In the genomic region with DNA sequence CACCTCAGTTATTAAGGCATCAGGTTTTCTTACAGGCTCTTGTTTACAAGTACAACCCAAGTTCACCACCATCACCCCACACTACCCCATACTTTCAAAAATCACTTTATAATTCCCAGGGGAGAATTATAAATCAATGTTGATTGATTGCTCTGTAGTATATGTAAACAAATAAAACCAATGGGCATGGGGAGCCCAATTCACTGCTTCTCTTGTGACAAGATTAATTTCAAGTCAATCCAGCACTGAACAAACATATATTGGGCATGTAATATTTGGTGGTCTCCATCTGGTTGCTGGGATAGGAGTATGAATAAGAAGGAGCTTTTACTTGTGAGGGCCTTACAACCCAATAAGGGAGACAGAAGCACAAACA, we compare ENCODE assay signal across 23 cellular contexts.
A peak's percentile ranks its signal among the peaks of the same experiment; 100 is the strongest.
DNase-seq lines count a peak whose midpoint lies in the region; ATAC-seq and TF ChIP-seq lines count a peak whose summit lies in the region.
"Had no signal": no experiment of that assay in that cellular context is flagged by ENCODE, and none has a peak within 500 bp of the region (broad histone marks: within the 10 kb centered on the region; RNA-seq: fewer than 3 reads in every experiment).

No MANE protein-coding gene starts in this region.

- H3K27ac ChIP-seq in PC-9 (peak overlapping the region; percentile 84), epithelial cell of prostate (peak overlapping the region; percentile 82), skeletal muscle tissue (ENCODE audit: low read depth, low read length) (peak overlapping the region; percentile 75)
- H3K27ac ChIP-seq in naive thymus-derived CD4-positive, alpha-beta T cell (ENCODE audit: low read depth, low read length): no peak overlapping the region
- H3K27ac ChIP-seq: BLaER1, GM23248 had no signal

- peak overlapping the region; percentile 22; the same call in 1 of the 2 replicates for H3K4me3 ChIP-seq in PC-9
- no peak overlapping the region for H3K4me3 ChIP-seq in skeletal muscle tissue (ENCODE audit: low read length in 3 of 3)
- no peak overlapping the region for H3K4me3 ChIP-seq in naive thymus-derived CD4-positive, alpha-beta T cell (ENCODE audit: low read length)
- H3K4me3 ChIP-seq: BLaER1, GM23248, mucosa of descending colon had no signal

- H3K9me3 Mint-ChIP-seq in naive thymus-derived CD4-positive, alpha-beta T cell: peaks cover 0 to 8% (median 0%) of the 10 kb centered on the region in 11 donors
- H3K9me3 Mint-ChIP-seq: nephron; stimulated activated naive CD8-positive, alpha-beta T cell treated with anti-CD3 and anti-CD28 coated beads, Interleukin-15, amount 100 ng/mL, for 72 hours had no signal

- BruUV-seq in PC-9 (replicated peaks; lab: Mats Ljungman, UMichigan): no TSS peak

- H3K9me3 ChIP-seq in PC-9 (ENCODE audit: insufficient read depth, low read depth): no peaks in the 10 kb centered on the region; the same call in 1 of the 2 replicates
- no peaks in the 10 kb centered on the region for H3K9me3 ChIP-seq in skeletal muscle tissue (ENCODE audit: control insufficient read depth in 3 of 3, low read length in 3 of 3)
- H3K9me3 ChIP-seq in naive thymus-derived CD4-positive, alpha-beta T cell (ENCODE audit: control insufficient read depth in 2 of 3, low read length in 3 of 3): no peaks in the 10 kb centered on the region
- H3K9me3 ChIP-seq: BLaER1, mucosa of descending colon had no signal

- H3K27me3 Mint-ChIP-seq in naive thymus-derived CD4-positive, alpha-beta T cell: no peaks in the 10 kb centered on the region
- H3K27me3 Mint-ChIP-seq: stimulated activated naive CD8-positive, alpha-beta T cell treated with anti-CD3 and anti-CD28 coated beads, Interleukin-15, amount 100 ng/mL, for 72 hours had no signal

- no peaks in the 10 kb centered on the region for H3K36me3 Mint-ChIP-seq in naive thymus-derived CD4-positive, alpha-beta T cell

- DNase-seq in HEK293T (ENCODE audit: extremely low spot score) (no peak), PC-9 (no peak), epithelial cell of prostate (ENCODE audit: low read depth, low spot score) (no peak), posterior vena cava (ENCODE audit: low spot score) (no peak)
- no peak for DNase-seq in naive thymus-derived CD4-positive, alpha-beta T cell
- DNase-seq: activated CD4-positive, alpha-beta T cell treated with anti-CD3 and anti-CD28 coated beads, Interleukin-2, amount 50 U/mL, for 4 hours; activated T-cell treated with anti-CD3 and anti-CD28 coated beads, Interleukin-2, amount 50 U/mL, for 48 hours; GM23248; hypothalamus; left colon; mucosa of descending colon; NCI-H1436 treated with DMSO at 0.1 percent for 48 hours; NCI-H510A; NK-92 treated with Interleukin-12 subunit alpha and Interleukin-12 subunit beta, amount 100 ng/mL, for 24 hours; Right ventricle myocardium superior; stimulated activated CD8-positive, alpha-beta memory T cell treated with anti-CD3 and anti-CD28 coated beads, Interleukin-4, amount 100 ng/mL, for 48 hours; stimulated activated naive CD8-positive, alpha-beta T cell treated with anti-CD3 and anti-CD28 coated beads, Interleukin-15, amount 100 ng/mL, for 72 hours; T-helper 2 cell had no signal

- peaks cover 28% of the 10 kb centered on the region for H3F3A ChIP-seq in PC-9 (ENCODE audit: insufficient read depth, low read depth)

- no peaks in the 10 kb centered on the region; the same call in 1 of the 2 replicates for H3K9me2 ChIP-seq in PC-9 (ENCODE audit: insufficient read depth)

- POLR2A ChIA-PET in HEK293T (lab: Yijun Ruan, JAX) (no interaction called here), PC-9 (lab: Charles Lee; ENCODE audit: unreplicated experiment) (interaction anchor here (0.7 kb wide), 1 partner anchor 31 kb away, joined by 3 read pairs; no protein-coding TSS in a partner anchor)
- POLR2A ChIA-PET in naive thymus-derived CD4-positive, alpha-beta T cell (lab: Charles Lee): no interaction called here

- H3K9ac ChIP-seq in skeletal muscle tissue (ENCODE audit: low read depth in 1 of 3, low read length in 3 of 3): no peak overlapping the region
- H3K9ac ChIP-seq: BLaER1, GM23248 had no signal

- H3K79me2 ChIP-seq in PC-9 (ENCODE audit: low read depth): no peaks in the 10 kb centered on the region

- CTCF ChIA-PET in HEK293T (lab: Yijun Ruan, JAX): no interaction called here
- CTCF ChIA-PET in PC-9 (lab: Charles Lee): no interaction called here
- CTCF ChIA-PET in naive thymus-derived CD4-positive, alpha-beta T cell (lab: Charles Lee): no interaction called here

- H4K20me1 ChIP-seq in PC-9 (ENCODE audit: insufficient read depth): no peaks in the 10 kb centered on the region
- H4K20me1 ChIP-seq: BLaER1 had no signal

- no peaks in the 10 kb centered on the region for H3K27me3 ChIP-seq in PC-9 (ENCODE audit: insufficient read depth, low read depth)
- H3K27me3 ChIP-seq in skeletal muscle tissue (ENCODE audit: control insufficient read depth in 3 of 3, insufficient read depth in 3 of 3, low read length in 3 of 3): no peaks in the 10 kb centered on the region
- no peaks in the 10 kb centered on the region for H3K27me3 ChIP-seq in naive thymus-derived CD4-positive, alpha-beta T cell (ENCODE audit: control insufficient read depth in 2 of 2, insufficient read depth in 2 of 2, low read length in 2 of 2)
- H3K27me3 ChIP-seq: BLaER1 had no signal

- no peak for ATAC-seq in GM21723 (IDR thresholded peaks at IDR 0.05; ENCODE audit: unreplicated experiment)
- no peak for ATAC-seq in naive thymus-derived CD4-positive, alpha-beta T cell
- ATAC-seq: activated CD4-positive, CD25-positive, alpha-beta regulatory T cell treated with anti-CD3 and anti-CD28 coated beads, Interleukin-2, amount 50 U/mL, for 24 hours; left colon; mucosa of descending colon; stimulated activated naive CD8-positive, alpha-beta T cell treated with anti-CD3 and anti-CD28 coated beads, Interleukin-15, amount 100 ng/mL, for 72 hours had no signal

- H2AFZ ChIP-seq in PC-9: peak overlapping the region; percentile 63
- H2AFZ ChIP-seq: GM23248 had no signal

- no peaks in the 10 kb centered on the region for H3K4me1 Mint-ChIP-seq in naive thymus-derived CD4-positive, alpha-beta T cell
- H3K4me1 Mint-ChIP-seq: nephron; stimulated activated naive CD8-positive, alpha-beta T cell treated with anti-CD3 and anti-CD28 coated beads, Interleukin-15, amount 100 ng/mL, for 72 hours had no signal

- H3K4me2 ChIP-seq in PC-9: peak overlapping the region; percentile 64
- H3K4me2 ChIP-seq: BLaER1 had no signal

- H3K36me3 ChIP-seq in PC-9 (ENCODE audit: low read depth) (no peaks in the 10 kb centered on the region), skeletal muscle tissue (ENCODE audit: control insufficient read depth in 3 of 3, insufficient read depth in 3 of 3, low read length in 3 of 3) (no peaks in the 10 kb centered on the region)
- H3K36me3 ChIP-seq in naive thymus-derived CD4-positive, alpha-beta T cell (ENCODE audit: control insufficient read depth in 2 of 3, insufficient read depth in 3 of 3, low read length in 3 of 3): no peaks in the 10 kb centered on the region
- H3K36me3 ChIP-seq: BLaER1 had no signal

- H3K4me3 Mint-ChIP-seq in naive thymus-derived CD4-positive, alpha-beta T cell: no peak overlapping the region
- H3K4me3 Mint-ChIP-seq: nephron; stimulated activated naive CD8-positive, alpha-beta T cell treated with anti-CD3 and anti-CD28 coated beads, Interleukin-15, amount 100 ng/mL, for 72 hours had no signal

- no peak for TF ChIP-seq CTCF in PC-9 (conservative IDR thresholded peaks at IDR 0.05)

- intact Hi-C loops in PC-9 (cut with micrococcal nuclease; ENCODE audit: unreplicated experiment): no loop called here
- intact Hi-C loops in posterior vena cava (cut with DNase I): no loop called here
- intact Hi-C loops in naive thymus-derived CD4-positive, alpha-beta T cell (cut with micrococcal nuclease): no loop called here

- H3K4me1 ChIP-seq in PC-9 (replicated peaks; ENCODE audit: insufficient read depth) (peaks cover 39% of the 10 kb centered on the region), skeletal muscle tissue (ENCODE audit: control insufficient read depth in 3 of 3, insufficient read depth in 3 of 3, low read length in 3 of 3) (peaks cover 2 to 6% (median 5%) of the 10 kb centered on the region in 3 donors)
- H3K4me1 ChIP-seq in naive thymus-derived CD4-positive, alpha-beta T cell (ENCODE audit: control insufficient read depth in 2 of 2, insufficient read depth in 2 of 2, low read length in 2 of 2): no peaks in the 10 kb centered on the region
- H3K4me1 ChIP-seq: BLaER1 had no signal

- H3K27ac Mint-ChIP-seq in naive thymus-derived CD4-positive, alpha-beta T cell: no peak overlapping the region
- H3K27ac Mint-ChIP-seq: nephron; stimulated activated naive CD8-positive, alpha-beta T cell treated with anti-CD3 and anti-CD28 coated beads, Interleukin-15, amount 100 ng/mL, for 72 hours had no signal

TF ChIP-seq in HEK293T, 16 proteins besides CTCF, POLR2A, EP300 and RAD21:
- TF ChIP-seq LEF1 (IDR thresholded peaks at IDR 0.05; ENCODE audit: borderline replicate concordance) (no peak), BHLHE40 (IDR thresholded peaks at IDR 0.05; ENCODE audit: borderline replicate concordance) (no peak), NFRKB (IDR thresholded peaks at IDR 0.05) (no peak), SUZ12 (IDR thresholded peaks at IDR 0.05) (no peak), FOXM1 (IDR thresholded peaks at IDR 0.05; ENCODE audit: borderline replicate concordance) (no peak), SP1 (IDR thresholded peaks at IDR 0.05) (no peak), L3MBTL2 (conservative IDR thresholded peaks at IDR 0.05) (no peak), FOXK2 (IDR thresholded peaks at IDR 0.05) (no peak), ELF4 (IDR thresholded peaks at IDR 0.05) (no peak), TARDBP (IDR thresholded peaks at IDR 0.05) (no peak), FOXA1 (IDR thresholded peaks at IDR 0.05) (no peak), ZNF384 (IDR thresholded peaks at IDR 0.05) (no peak), CTBP1 (IDR thresholded peaks at IDR 0.05; ENCODE audit: borderline replicate concordance) (peak; percentile 18; the same call in 1 of the 2 replicates), ARNT (IDR thresholded peaks at IDR 0.05) (no peak), HDGF (IDR thresholded peaks at IDR 0.05; ENCODE audit: borderline replicate concordance) (no peak)
- TF ChIP-seq, protein P1, sequence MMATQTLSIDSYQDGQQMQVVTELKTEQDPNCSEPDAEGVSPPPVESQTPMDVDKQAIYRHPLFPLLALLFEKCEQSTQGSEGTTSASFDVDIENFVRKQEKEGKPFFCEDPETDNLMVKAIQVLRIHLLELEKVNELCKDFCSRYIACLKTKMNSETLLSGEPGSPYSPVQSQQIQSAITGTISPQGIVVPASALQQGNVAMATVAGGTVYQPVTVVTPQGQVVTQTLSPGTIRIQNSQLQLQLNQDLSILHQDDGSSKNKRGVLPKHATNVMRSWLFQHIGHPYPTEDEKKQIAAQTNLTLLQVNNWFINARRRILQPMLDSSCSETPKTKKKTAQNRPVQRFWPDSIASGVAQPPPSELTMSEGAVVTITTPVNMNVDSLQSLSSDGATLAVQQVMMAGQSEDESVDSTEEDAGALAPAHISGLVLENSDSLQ (IDR thresholded peaks at IDR 0.05): peak; percentile 93
